13 cellular contexts compared by ENCODE assay signal in the genomic region with DNA sequence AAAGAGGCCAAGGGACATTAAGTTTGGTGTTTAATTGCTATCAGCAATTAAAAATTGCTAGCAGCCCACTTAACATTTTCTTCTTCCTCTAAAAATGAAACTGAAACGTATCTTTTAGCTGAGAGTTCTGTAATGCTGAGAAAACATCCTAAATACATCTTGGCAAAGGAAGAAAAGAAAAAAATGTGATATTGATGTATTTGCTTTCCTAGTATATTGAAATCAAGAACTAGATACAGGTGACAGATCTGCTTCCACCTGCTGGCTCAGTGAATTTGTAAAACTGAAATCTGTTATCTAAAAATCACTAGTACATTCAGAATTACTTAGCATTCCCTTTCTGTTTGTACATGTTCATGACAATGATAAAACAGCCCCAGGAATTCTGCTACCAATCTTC.
DNase-seq lines count a peak whose midpoint lies in the region; ATAC-seq, FAIRE-seq and TF ChIP-seq lines count a peak whose summit lies in the region.
"Had no signal": no experiment of that assay in that cellular context is flagged by ENCODE, and none has a peak within 500 bp of the region (broad histone marks: within the 10 kb centered on the region; RNA-seq: fewer than 3 reads in every experiment).

No MANE protein-coding gene starts in this region.

- H3K9me3 ChIP-seq in left ventricle myocardium inferior (replicated peaks), result no peaks in the 10 kb centered on the region
- no peaks in the 10 kb centered on the region for H3K9me3 ChIP-seq in T-helper 17 cell (ENCODE audit: control insufficient read depth, low read length, poor library complexity, severe bottlenecking)
- no peaks in the 10 kb centered on the region for H3K9me3 ChIP-seq in kidney (ENCODE audit: control insufficient read depth in 1 of 2, low read length in 2 of 2)
- no peaks in the 10 kb centered on the region for H3K9me3 ChIP-seq in thoracic aorta
- H3K9me3 ChIP-seq: tibial artery had no signal

- H3K4me3 Mint-ChIP-seq in T-helper 17 cell (peak overlapping the region; percentile 69), progenitor cell of endocrine pancreas (ENCODE audit: low read depth) (no peak overlapping the region)
- H3K4me3 Mint-ChIP-seq: mesothelial cell of epicardium, WTC11 had no signal

- H3K36me3 Mint-ChIP-seq in T-helper 17 cell (ENCODE audit: low read depth), result peaks cover 3% of the 10 kb centered on the region
- H3K36me3 Mint-ChIP-seq in progenitor cell of endocrine pancreas (ENCODE audit: insufficient read depth), result no peaks in the 10 kb centered on the region
- H3K36me3 Mint-ChIP-seq: mesothelial cell of epicardium, WTC11 had no signal

- H3K9ac ChIP-seq in kidney (ENCODE audit: low read length in 2 of 2), result no peak overlapping the region

- H3K4me1 Mint-ChIP-seq in T-helper 17 cell, result peaks cover 38% of the 10 kb centered on the region
- H3K4me1 Mint-ChIP-seq in progenitor cell of endocrine pancreas (ENCODE audit: low read depth), result no peaks in the 10 kb centered on the region

- H3K27ac ChIP-seq in left ventricle myocardium inferior (replicated peaks) (peak overlapping the region; percentile 68), kidney (ENCODE audit: low read depth in 2 of 2, low read length in 2 of 2) (no peak overlapping the region), thoracic aorta (no peak overlapping the region)
- H3K27ac ChIP-seq: C4-2B, foreskin keratinocyte, tibial artery had no signal

- intact Hi-C loops in left ventricle myocardium inferior (cut with micrococcal nuclease) (no loop called here), left cardiac atrium (cut with DNase I) (no loop called here), kidney (cut with DNase I) (no loop called here)

- no peak for ATAC-seq in left cardiac atrium
- ATAC-seq in T-helper 17 cell, result no peak
- no peak for ATAC-seq in thoracic aorta (ENCODE audit: insufficient number of reproducible peaks, low FRiP score, low read depth)
- ATAC-seq: foreskin keratinocyte, WTC11 had no signal

- FAIRE-seq in kidney (lab: Jason Lieb, UNC), result peak; percentile 59

- DNase-seq in left ventricle myocardium inferior, result no peak
- DNase-seq in left cardiac atrium, result no peak
- no peak for DNase-seq in T-helper 17 cell
- DNase-seq in kidney, result no peak
- DNase-seq in thoracic aorta (ENCODE audit: low spot score), result no peak
- DNase-seq in GDM1 (lab: John Stamatoyannopoulos, UW), result no peak
- no peak for DNase-seq in progenitor cell of endocrine pancreas (ENCODE audit: low spot score, unreplicated experiment)
- no peak for DNase-seq in NCI-H128 (lab: John Stamatoyannopoulos, UW; ENCODE audit: unreplicated experiment)
- DNase-seq: foreskin keratinocyte, tibial artery had no signal

- H3K36me3 ChIP-seq in left ventricle myocardium inferior (no peaks in the 10 kb centered on the region), kidney (ENCODE audit: control insufficient read depth in 1 of 2, insufficient read depth in 2 of 2, low read length in 2 of 2) (no peaks in the 10 kb centered on the region), thoracic aorta (no peaks in the 10 kb centered on the region)
- H3K36me3 ChIP-seq: tibial artery had no signal

- no peak for TF ChIP-seq CTCF in left ventricle myocardium inferior (IDR thresholded peaks at IDR 0.05; ENCODE audit: borderline replicate concordance)
- TF ChIP-seq CTCF in kidney (IDR thresholded peaks at IDR 0.05; ENCODE audit: borderline replicate concordance, extremely low read depth, insufficient read depth), result no peak
- no peak for TF ChIP-seq CTCF in thoracic aorta (IDR thresholded peaks at IDR 0.05)
- TF ChIP-seq CTCF in progenitor cell of endocrine pancreas (IDR thresholded peaks at IDR 0.05; ENCODE audit: unreplicated experiment), result no peak

- H3K27me3 ChIP-seq in left ventricle myocardium inferior (ENCODE audit: low read depth), result no peaks in the 10 kb centered on the region
- no peaks in the 10 kb centered on the region for H3K27me3 ChIP-seq in thoracic aorta (replicated peaks; ENCODE audit: insufficient read depth)
- H3K27me3 ChIP-seq: foreskin keratinocyte, tibial artery had no signal

- H3K4me3 ChIP-seq in left ventricle myocardium inferior (peak overlapping the region; percentile 49), kidney (ENCODE audit: low read length in 2 of 2) (peak overlapping the region; percentile 16 to 42), thoracic aorta (peak overlapping the region; percentile 50)

- H3K9me3 Mint-ChIP-seq in progenitor cell of endocrine pancreas (ENCODE audit: low read depth), result no peaks in the 10 kb centered on the region
- H3K9me3 Mint-ChIP-seq: mesothelial cell of epicardium, WTC11 had no signal

- peaks cover 44% of the 10 kb centered on the region for H3K4me1 ChIP-seq in left ventricle myocardium inferior
- H3K4me1 ChIP-seq in kidney (ENCODE audit: control insufficient read depth in 1 of 2, insufficient read depth in 1 of 2, low read depth in 1 of 2, low read length in 2 of 2), result peaks cover 0 to 2% of the 10 kb centered on the region in 2 donors
- peaks cover 0 to 8% of the 10 kb centered on the region in 2 donors for H3K4me1 ChIP-seq in thoracic aorta (ENCODE audit: control insufficient read depth in 1 of 2, low read depth in 2 of 2)
- H3K4me1 ChIP-seq: foreskin keratinocyte had no signal

- H3K27ac Mint-ChIP-seq in T-helper 17 cell, result peak overlapping the region; percentile 80
- H3K27ac Mint-ChIP-seq in progenitor cell of endocrine pancreas, result no peak overlapping the region
- H3K27ac Mint-ChIP-seq: mesothelial cell of epicardium, WTC11 had no signal

- H3K27me3 Mint-ChIP-seq in T-helper 17 cell, result no peaks in the 10 kb centered on the region
- H3K27me3 Mint-ChIP-seq in progenitor cell of endocrine pancreas, result no peaks in the 10 kb centered on the region
